8 cellular contexts compared by ENCODE assay signal in genomic region chr6:5507056-5507722, GRCh38.
DNase-seq lines count a peak whose midpoint lies in the region; ATAC-seq lines count a peak whose summit lies in the region.

No MANE protein-coding gene starts in this region.

- POLR2A ChIA-PET in naive thymus-derived CD8-positive, alpha-beta T cell (lab: Charles Lee): interaction anchor here (0.5 to 1.6 kb wide), 4 partner anchors 12 to 161 kb away, joined by 3 to 5 read pairs (median 4); no protein-coding TSS in a partner anchor

- ATAC-seq in GM18858 (IDR thresholded peaks at IDR 0.05; ENCODE audit: unreplicated experiment) (peak; percentile 78), GM21717 (IDR thresholded peaks at IDR 0.05; ENCODE audit: unreplicated experiment) (peak; percentile 71), HG03520 (IDR thresholded peaks at IDR 0.05; ENCODE audit: unreplicated experiment) (peak; percentile 65)
- ATAC-seq in naive thymus-derived CD8-positive, alpha-beta T cell: peak; percentile 72 to 87

- H3K4me1 Mint-ChIP-seq in naive thymus-derived CD8-positive, alpha-beta T cell: peaks cover 18 to 41% (median 32%) of the 10 kb centered on the region in 4 donors

- peak overlapping the region; percentile 48 to 85 (median 68) for H3K4me3 Mint-ChIP-seq in naive thymus-derived CD8-positive, alpha-beta T cell

- no peaks in the 10 kb centered on the region for H3K9me3 Mint-ChIP-seq in naive thymus-derived CD8-positive, alpha-beta T cell

- peak overlapping the region; percentile 49 to 97 (median 84) for H3K27ac Mint-ChIP-seq in naive thymus-derived CD8-positive, alpha-beta T cell

- H3K36me3 Mint-ChIP-seq in naive thymus-derived CD8-positive, alpha-beta T cell: peaks cover 0 to 16% (median 0%) of the 10 kb centered on the region in 3 donors

- peak in 4 of 10 donors; percentile 6 to 58 (median 44) for DNase-seq in naive thymus-derived CD8-positive, alpha-beta T cell
- DNase-seq in SW480 (ENCODE audit: low spot score) (no peak), HCEC 1CT (no peak), occipital lobe (lab: John Stamatoyannopoulos, UW) (no peak), iPS-NIHi7 (ENCODE audit: extremely low spot score) (no peak)

- no peaks in the 10 kb centered on the region for H3K27me3 Mint-ChIP-seq in naive thymus-derived CD8-positive, alpha-beta T cell
